1 cellular context compared by ENCODE assay signal in the genomic region with DNA sequence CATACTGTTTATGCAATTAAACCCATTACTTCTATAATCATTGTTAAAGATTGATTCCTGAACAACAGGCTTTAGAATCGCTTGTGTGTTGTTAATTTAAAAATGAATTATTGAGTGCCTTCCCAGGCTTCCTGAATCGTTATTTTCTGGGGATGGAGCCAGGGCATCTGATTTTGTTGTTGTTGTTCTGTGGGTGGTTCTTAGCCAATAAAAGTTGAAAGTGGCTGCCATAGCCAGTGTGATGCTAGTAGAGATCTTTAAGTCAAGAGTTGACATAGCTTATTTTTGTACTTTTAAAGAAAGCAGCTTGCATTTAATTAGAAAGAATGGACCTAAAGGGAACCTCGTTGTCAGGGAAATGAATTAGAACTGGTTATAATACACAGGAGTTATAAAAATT.
TF ChIP-seq lines count a peak whose summit lies in the region.

No MANE protein-coding gene starts in this region.

TF ChIP-seq in GM12878, 131 proteins besides CTCF, POLR2A, EP300 and RAD21:
- TF ChIP-seq KLF5 (IDR thresholded peaks at IDR 0.05; ENCODE audit: partially characterized antibody) (no peak), BCL3 (IDR thresholded peaks at IDR 0.05; ENCODE audit: borderline replicate concordance, insufficient read depth, low read depth, low read length, poor library complexity, severe bottlenecking) (no peak), SUZ12 (IDR thresholded peaks at IDR 0.05; ENCODE audit: unreplicated experiment) (no peak), MYC (IDR thresholded peaks at IDR 0.05; ENCODE audit: insufficient read depth, insufficient read length, insufficient replicate concordance, low read length, severe bottlenecking) (no peak), PAX5 (IDR thresholded peaks at IDR 0.05; ENCODE audit: borderline replicate concordance, low read depth, low read length) (no peak)
